In the genomic region with DNA sequence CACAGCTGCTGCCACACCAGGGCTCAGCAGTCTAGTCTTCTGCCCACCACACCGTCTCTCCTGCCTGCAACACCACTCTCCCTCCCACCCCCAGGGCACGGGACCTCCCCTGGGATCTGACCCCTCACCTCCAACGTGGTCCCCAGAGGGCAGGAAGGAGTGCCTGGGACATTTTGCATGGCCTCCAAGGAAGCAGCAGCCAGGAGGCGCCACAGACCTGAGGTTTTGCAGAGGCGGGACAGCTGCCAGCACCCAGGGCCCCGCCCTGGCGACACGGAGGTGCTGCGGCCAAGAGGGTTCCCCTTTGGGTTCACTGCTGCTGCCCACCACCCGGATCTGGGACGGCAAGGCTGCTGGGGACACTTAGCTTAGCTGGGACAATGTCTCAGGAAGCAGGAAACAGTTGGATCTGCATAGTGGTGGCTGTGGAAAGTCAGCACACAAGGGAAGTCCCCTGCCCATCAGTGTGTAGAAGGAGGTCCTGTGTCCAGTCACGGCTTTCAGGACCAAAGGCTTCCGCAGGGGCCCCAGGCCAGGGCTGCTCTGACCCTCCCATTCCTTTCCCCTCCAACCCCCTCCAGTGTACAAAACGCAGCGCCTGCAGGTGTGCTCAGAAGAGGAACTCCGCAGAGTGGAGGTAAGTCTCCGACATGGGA, we compare ENCODE assay signal across 1 cellular context.
TF ChIP-seq lines count a peak whose summit lies in the region.

No MANE protein-coding gene starts in this region.

TF ChIP-seq in HepG2, 621 proteins besides CTCF, POLR2A, EP300 and RAD21 (continued from another document):
- TF ChIP-seq, protein P1, sequence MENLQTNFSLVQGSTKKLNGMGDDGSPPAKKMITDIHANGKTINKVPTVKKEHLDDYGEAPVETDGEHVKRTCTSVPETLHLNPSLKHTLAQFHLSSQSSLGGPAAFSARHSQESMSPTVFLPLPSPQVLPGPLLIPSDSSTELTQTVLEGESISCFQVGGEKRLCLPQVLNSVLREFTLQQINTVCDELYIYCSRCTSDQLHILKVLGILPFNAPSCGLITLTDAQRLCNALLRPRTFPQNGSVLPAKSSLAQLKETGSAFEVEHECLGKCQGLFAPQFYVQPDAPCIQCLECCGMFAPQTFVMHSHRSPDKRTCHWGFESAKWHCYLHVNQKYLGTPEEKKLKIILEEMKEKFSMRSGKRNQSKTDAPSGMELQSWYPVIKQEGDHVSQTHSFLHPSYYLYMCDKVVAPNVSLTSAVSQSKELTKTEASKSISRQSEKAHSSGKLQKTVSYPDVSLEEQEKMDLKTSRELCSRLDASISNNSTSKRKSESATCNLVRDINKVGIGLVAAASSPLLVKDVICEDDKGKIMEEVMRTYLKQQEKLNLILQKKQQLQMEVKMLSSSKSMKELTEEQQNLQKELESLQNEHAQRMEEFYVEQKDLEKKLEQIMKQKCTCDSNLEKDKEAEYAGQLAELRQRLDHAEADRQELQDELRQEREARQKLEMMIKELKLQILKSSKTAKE (CRISPR knock-in tag; IDR thresholded peaks at IDR 0.05; ENCODE audit: borderline replicate concordance), result no peak
- peak; percentile 69 for TF ChIP-seq STAG1 (CRISPR knock-in tag; IDR thresholded peaks at IDR 0.05)
- no peak for TF ChIP-seq PHF8 (CRISPR knock-in tag; IDR thresholded peaks at IDR 0.05)
- no peak for TF ChIP-seq ZNF337 (CRISPR knock-in tag; IDR thresholded peaks at IDR 0.05; ENCODE audit: borderline replicate concordance, low read depth)
- TF ChIP-seq, protein P2, sequence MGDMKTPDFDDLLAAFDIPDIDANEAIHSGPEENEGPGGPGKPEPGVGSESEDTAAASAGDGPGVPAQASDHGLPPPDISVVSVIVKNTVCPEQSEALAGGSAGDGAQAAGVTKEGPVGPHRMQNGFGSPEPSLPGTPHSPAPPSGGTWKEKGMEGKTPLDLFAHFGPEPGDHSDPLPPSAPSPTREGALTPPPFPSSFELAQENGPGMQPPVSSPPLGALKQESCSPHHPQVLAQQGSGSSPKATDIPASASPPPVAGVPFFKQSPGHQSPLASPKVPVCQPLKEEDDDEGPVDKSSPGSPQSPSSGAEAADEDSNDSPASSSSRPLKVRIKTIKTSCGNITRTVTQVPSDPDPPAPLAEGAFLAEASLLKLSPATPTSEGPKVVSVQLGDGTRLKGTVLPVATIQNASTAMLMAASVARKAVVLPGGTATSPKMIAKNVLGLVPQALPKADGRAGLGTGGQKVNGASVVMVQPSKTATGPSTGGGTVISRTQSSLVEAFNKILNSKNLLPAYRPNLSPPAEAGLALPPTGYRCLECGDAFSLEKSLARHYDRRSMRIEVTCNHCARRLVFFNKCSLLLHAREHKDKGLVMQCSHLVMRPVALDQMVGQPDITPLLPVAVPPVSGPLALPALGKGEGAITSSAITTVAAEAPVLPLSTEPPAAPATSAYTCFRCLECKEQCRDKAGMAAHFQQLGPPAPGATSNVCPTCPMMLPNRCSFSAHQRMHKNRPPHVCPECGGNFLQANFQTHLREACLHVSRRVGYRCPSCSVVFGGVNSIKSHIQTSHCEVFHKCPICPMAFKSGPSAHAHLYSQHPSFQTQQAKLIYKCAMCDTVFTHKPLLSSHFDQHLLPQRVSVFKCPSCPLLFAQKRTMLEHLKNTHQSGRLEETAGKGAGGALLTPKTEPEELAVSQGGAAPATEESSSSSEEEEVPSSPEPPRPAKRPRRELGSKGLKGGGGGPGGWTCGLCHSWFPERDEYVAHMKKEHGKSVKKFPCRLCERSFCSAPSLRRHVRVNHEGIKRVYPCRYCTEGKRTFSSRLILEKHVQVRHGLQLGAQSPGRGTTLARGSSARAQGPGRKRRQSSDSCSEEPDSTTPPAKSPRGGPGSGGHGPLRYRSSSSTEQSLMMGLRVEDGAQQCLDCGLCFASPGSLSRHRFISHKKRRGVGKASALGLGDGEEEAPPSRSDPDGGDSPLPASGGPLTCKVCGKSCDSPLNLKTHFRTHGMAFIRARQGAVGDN (CRISPR knock-in tag; IDR thresholded peaks at IDR 0.05), result 0 out of 2 replicates have a peak, but pooled peaks have one; percentile 8
- no peak for TF ChIP-seq ZNF34 (CRISPR knock-in tag; IDR thresholded peaks at IDR 0.05; ENCODE audit: borderline replicate concordance)
- 0 out of 2 replicates have a peak, but pooled peaks have one; percentile 47 for TF ChIP-seq EZH2 (conservative IDR thresholded peaks at IDR 0.05; ENCODE audit: low read depth, low read length)
